8 cellular contexts compared by ENCODE assay signal in the genomic region with DNA sequence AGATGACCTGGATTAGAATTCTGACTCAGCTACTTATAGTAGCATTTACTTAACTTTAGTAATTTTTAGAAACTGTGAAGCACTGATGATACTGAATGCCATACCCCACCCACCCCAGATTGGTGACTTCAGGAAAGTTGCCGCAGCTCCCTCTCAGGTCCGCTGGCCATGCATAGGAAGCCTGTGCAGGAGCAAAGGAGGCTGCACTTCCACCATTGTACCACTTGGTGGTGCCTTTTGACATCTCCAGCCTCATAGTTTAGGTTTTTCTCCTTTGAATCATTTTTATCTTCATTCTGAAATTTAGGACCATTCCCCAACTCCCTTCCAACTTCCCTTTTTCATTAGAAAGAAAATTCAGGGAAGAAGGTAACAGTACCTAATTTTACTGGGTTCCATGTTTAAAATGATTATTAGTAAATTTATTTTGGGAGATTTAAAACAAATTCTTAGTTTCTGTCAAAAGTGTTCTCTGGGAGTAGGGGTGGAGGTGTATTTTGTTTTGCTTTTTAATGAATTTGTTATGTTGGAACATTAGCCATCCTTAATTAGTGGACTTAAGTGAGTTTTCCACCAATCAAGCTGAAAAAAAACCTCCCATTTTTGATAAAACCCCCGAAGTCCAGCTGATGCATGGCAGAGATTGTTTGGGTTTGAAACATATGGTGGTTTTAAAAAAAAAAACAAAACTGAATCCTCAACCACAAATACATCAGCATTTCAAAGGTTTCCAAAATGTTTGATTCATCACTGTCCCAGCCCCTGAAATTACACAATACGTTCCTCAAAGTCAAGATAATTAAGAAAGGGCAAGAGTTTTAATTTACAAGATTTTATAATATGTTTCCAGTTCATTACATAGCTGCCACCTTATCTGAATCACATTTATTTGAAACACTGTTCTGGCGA.
DNase-seq lines count a peak whose midpoint lies in the region; ATAC-seq and TF ChIP-seq lines count a peak whose summit lies in the region.

No MANE protein-coding gene starts in this region.

- TF ChIP-seq CTCF in 22Rv1 (IDR thresholded peaks at IDR 0.05): peak; percentile 98
- TF ChIP-seq CTCF in GM12873 (IDR thresholded peaks at IDR 0.05; ENCODE audit: insufficient read depth, low read depth, low read length, missing control alignments): peak; percentile 91
- TF ChIP-seq CTCF in VCaP (conservative IDR thresholded peaks at IDR 0.05): peak; percentile 95
- TF ChIP-seq CTCF in coronary artery (IDR thresholded peaks at IDR 0.05): peak; percentile 69
- peak; percentile 31 for TF ChIP-seq CTCF in lung (IDR thresholded peaks at IDR 0.05; ENCODE audit: control extremely low read depth, extremely low read depth)

- 69 to 76% methylated on average over 5 of the region's 5 CpGs for WGBS in lung, 2 donors

- H3K4me1 ChIP-seq in lung (ENCODE audit: control insufficient read depth in 2 of 2, insufficient read depth in 2 of 2, low read length in 2 of 2): peaks cover 0 to 4% of the 10 kb centered on the region in 2 donors

- no peaks in the 10 kb centered on the region for H3K9me3 ChIP-seq in lung (ENCODE audit: control insufficient read depth in 2 of 2, insufficient read depth in 1 of 2, low read length in 1 of 2)

- no peaks in the 10 kb centered on the region for H3K27me3 ChIP-seq in lung (ENCODE audit: control insufficient read depth, insufficient read depth)

- DNase-seq in NCI-H146 treated with DMSO at 0.1 percent for 48 hours (lab: John Stamatoyannopoulos, UW; ENCODE audit: unreplicated experiment) (peak; percentile 26), coronary artery (ENCODE audit: low spot score) (no peak), lung (ENCODE audit: low spot score) (peak; percentile 52)
- DNase-seq in stimulated activated CD8-positive, alpha-beta memory T cell treated with anti-CD3 and anti-CD28 coated beads, Interleukin-4, amount 100 ng/mL, for 48 hours: peak; percentile 66

- peaks cover 0 to 3% of the 10 kb centered on the region in 2 donors for H3K36me3 ChIP-seq in lung (ENCODE audit: control insufficient read depth in 2 of 2, insufficient read depth in 2 of 2, low read length in 2 of 2)

- H3K27ac ChIP-seq in 22Rv1 (no peak overlapping the region), VCaP (peak overlapping the region; percentile 13), coronary artery (no peak overlapping the region), lung (ENCODE audit: low read depth in 1 of 2, low read length in 1 of 2) (no peak overlapping the region)

- H3K4me3 ChIP-seq in coronary artery (no peak overlapping the region), lung (no peak overlapping the region)

- ATAC-seq in HG02759 (IDR thresholded peaks at IDR 0.05; ENCODE audit: unreplicated experiment) (peak; percentile 86), lung (ENCODE audit: insufficient read depth, low FRiP score) (peak; percentile 79)

Comparison
In these comparisons a context has a peak if more than half of its experiments do, and no peak if none do; other contexts are left out.
1. CTCF ChIP-seq: peak in every context shown above with its lines; median percentile 98 in 22Rv1; 95 in VCaP; 91 in GM12873; 69 in coronary artery; 31 in lung.